ENCODE assay signal across 23 cellular contexts in genomic region chr3:127140501-127141460, GRCh38. TPM values are rescaled to one million over a fixed set of nuclear protein-coding genes. Genes with fewer than 3 reads are reported as not detected.
"Had no signal": no experiment of that assay in that cellular context is flagged by ENCODE, and none has a peak within 500 bp of the region (broad histone marks: within the 10 kb centered on the region; RNA-seq: fewer than 3 reads in every experiment).

No MANE protein-coding gene starts in this region.

- H3K4me3 ChIP-seq: breast epithelium had no signal

- H3K36me3 ChIP-seq: breast epithelium, WERI-Rb-1 had no signal

- ATAC-seq: activated CD4-positive, alpha-beta T cell treated with anti-CD3 and anti-CD28 coated beads for 36 hours; PC-3; T-cell had no signal

- H3K4me1 ChIP-seq: breast epithelium had no signal

- H3K9me3 ChIP-seq: breast epithelium had no signal

- H3K4me1 Mint-ChIP-seq: activated CD4-positive, alpha-beta memory T cell treated with anti-CD3 and anti-CD28 coated beads, Interleukin-2, amount 10 ng/mL, durations not matched to agents 7 days and 5 days; activated CD4-positive, alpha-beta T cell treated with anti-CD3 and anti-CD28 coated beads for 36 hours; activated naive CD4-positive, alpha-beta T cell treated with anti-CD3 and anti-CD28 coated beads, Interleukin-2, amount 50 U/mL, for 24 hours had no signal

- DNase-seq: activated CD4-positive, alpha-beta memory T cell treated with anti-CD3 and anti-CD28 coated beads, Interleukin-2, amount 10 ng/mL, durations not matched to agents 7 days and 5 days; activated CD4-positive, alpha-beta T cell treated with anti-CD3 and anti-CD28 coated beads for 36 hours; activated CD4-positive, alpha-beta T cell treated with anti-CD3 and anti-CD28 coated beads, Interleukin-2, amount 50 U/mL, for 1 hour; activated CD8-positive, alpha-beta memory T cell treated with anti-CD3 and anti-CD28 coated beads, Interleukin-2, amount 50 U/mL, for 48 hours; activated T-cell treated with anti-CD3 and anti-CD28 coated beads, Interleukin-2, amount 50 U/mL, for 1 hour; aorta; central memory CD4-positive, alpha-beta T cell; KG1; NCI-H1048; NCI-H1930; NCI-H2227 treated with DMSO at 0.1 percent for 48 hours; NCI-H446 treated with DMSO at 0.1 percent for 48 hours; NCI-H524 treated with DMSO at 0.1 percent for 48 hours; T-cell; T-helper 2 cell; WERI-Rb-1 had no signal

- H3K27me3 ChIP-seq: breast epithelium had no signal

- H3K9me3 Mint-ChIP-seq: activated CD4-positive, alpha-beta memory T cell treated with anti-CD3 and anti-CD28 coated beads, Interleukin-2, amount 10 ng/mL, durations not matched to agents 7 days and 5 days; activated naive CD4-positive, alpha-beta T cell treated with anti-CD3 and anti-CD28 coated beads, Interleukin-2, amount 50 U/mL, for 24 hours had no signal

- H3K27ac ChIP-seq: breast epithelium, WERI-Rb-1 had no signal

- H3K4me3 Mint-ChIP-seq: activated CD4-positive, alpha-beta memory T cell treated with anti-CD3 and anti-CD28 coated beads, Interleukin-2, amount 10 ng/mL, durations not matched to agents 7 days and 5 days; activated CD4-positive, alpha-beta T cell treated with anti-CD3 and anti-CD28 coated beads for 36 hours; activated naive CD4-positive, alpha-beta T cell treated with anti-CD3 and anti-CD28 coated beads, Interleukin-2, amount 50 U/mL, for 24 hours; IgD-negative memory B cell; T-cell had no signal

- H3K27ac Mint-ChIP-seq: activated CD4-positive, alpha-beta memory T cell treated with anti-CD3 and anti-CD28 coated beads, Interleukin-2, amount 10 ng/mL, durations not matched to agents 7 days and 5 days; activated CD4-positive, alpha-beta T cell treated with anti-CD3 and anti-CD28 coated beads for 36 hours; activated naive CD4-positive, alpha-beta T cell treated with anti-CD3 and anti-CD28 coated beads, Interleukin-2, amount 50 U/mL, for 24 hours; IgD-negative memory B cell; T-cell had no signal

- H3K36me3 Mint-ChIP-seq: activated naive CD4-positive, alpha-beta T cell treated with anti-CD3 and anti-CD28 coated beads, Interleukin-2, amount 50 U/mL, for 24 hours; IgD-negative memory B cell; T-cell had no signal

RNA-seq across cellular contexts. Expression of gene PRR23E, which starts 52.1 kb away (rescaled TPM):
- total RNA-seq: activated CD4-positive, alpha-beta memory T cell treated with anti-CD3 and anti-CD28 coated beads, Interleukin-2, amount 10 ng/mL, durations not matched to agents 7 days and 5 days; activated CD4-positive, alpha-beta T cell treated with anti-CD3 and anti-CD28 coated beads for 36 hours; aorta; breast epithelium; LHCN-M2; M059J; PC-3; SK-MEL-5; T-cell had no signal
